15 cellular contexts compared by ENCODE assay signal in genomic region chr12:4518106-4518728, GRCh38. TPM values are rescaled to one million over a fixed set of nuclear protein-coding genes. Genes with fewer than 3 reads are reported as not detected.
DNase-seq lines count a peak whose midpoint lies in the region; ATAC-seq, FAIRE-seq and TF ChIP-seq lines count a peak whose summit lies in the region.
"Had no signal": no experiment of that assay in that cellular context is flagged by ENCODE, and none has a peak within 500 bp of the region (broad histone marks: within the 10 kb centered on the region; RNA-seq: fewer than 3 reads in every experiment).

No MANE protein-coding gene starts in this region.

- FAIRE-seq in A549 (lab: Jason Lieb, UNC) (no peak), GM12892 (lab: Jason Lieb, UNC) (no peak)
- FAIRE-seq: islet of Langerhans had no signal

- no peak for TF ChIP-seq EP300 in A549 (IDR thresholded peaks at IDR 0.05)

- no peaks in the 10 kb centered on the region for H3K27me3 ChIP-seq in left lung
- H3K27me3 ChIP-seq: esophagus squamous epithelium had no signal

- H3K4me3 ChIP-seq in A549 (no peak overlapping the region), HEK293 (ENCODE audit: low read depth, low read length) (no peak overlapping the region), left lung (no peak overlapping the region)
- H3K4me3 ChIP-seq: esophagus squamous epithelium, prostate gland had no signal

- ATAC-seq in A549 (no peak), left lung (no peak)

- peak in 1 of 2 experiments; percentile 20 for DNase-seq in A549 (ENCODE audit: low read depth in 1 of 2, low spot score in 1 of 2)
- DNase-seq in SW 1271 (lab: John Stamatoyannopoulos, UW), result peak; percentile 54 to 81
- peak; percentile 47 for DNase-seq in fibroblast of peridontal ligament (ENCODE audit: extremely low read depth)
- no peak for DNase-seq in stimulated activated CD8-positive, alpha-beta memory T cell treated with anti-CD3 and anti-CD28 coated beads, Interleukin-4, amount 100 ng/mL, for 48 hours
- DNase-seq in GM12892 (ENCODE audit: insufficient read length), result no peak
- DNase-seq in NCI-H1092 (lab: John Stamatoyannopoulos, UW), result no peak
- no peak for DNase-seq in left lung
- DNase-seq: activated CD4-positive, alpha-beta T cell treated with anti-CD3 and anti-CD28 coated beads, Interleukin-2, amount 50 U/mL, for 48 hours; activated effector memory CD4-positive, alpha-beta T cell treated with Interleukin-2 at 50 U/mL for 16 hours; esophagus squamous epithelium; MM.1S; stimulated activated CD4-positive, alpha-beta T cell treated with anti-CD3 and anti-CD28 coated beads, Interleukin-2, amount 100 ng/mL, for 24 hours had no signal

- H3K9me3 ChIP-seq in A549 (no peaks in the 10 kb centered on the region), HEK293 (ENCODE audit: control insufficient read depth, insufficient read depth, low read depth, low read length) (no peaks in the 10 kb centered on the region), left lung (no peaks in the 10 kb centered on the region)
- H3K9me3 ChIP-seq: esophagus squamous epithelium, prostate gland had no signal

- H3K36me3 ChIP-seq in HEK293 (ENCODE audit: control insufficient read depth in 2 of 2, insufficient read depth in 1 of 2, low read length in 2 of 2) (peaks cover 19 to 40% of the 10 kb centered on the region in 2 experiments), left lung (peaks cover 0 to 61% of the 10 kb centered on the region in 2 donors)
- H3K36me3 ChIP-seq: prostate gland had no signal

- TF ChIP-seq POLR2A in A549 (IDR thresholded peaks at IDR 0.05; ENCODE audit: low read length) (no peak), GM12892 (IDR thresholded peaks at IDR 0.05; ENCODE audit: low read depth, low read length) (no peak)

- H3K4me1 ChIP-seq in A549 (peaks cover 6% of the 10 kb centered on the region; the same call in 1 of the 3 replicates), HEK293 (ENCODE audit: control insufficient read depth, insufficient read depth, low read length) (no peaks in the 10 kb centered on the region), left lung (no peaks in the 10 kb centered on the region)
- H3K4me1 ChIP-seq: esophagus squamous epithelium, prostate gland had no signal

- CTCF ChIA-PET in A549 (lab: Yijun Ruan, JAX) (interaction anchor here (1.8 to 2.0 kb wide), 2 partner anchors 13 to 74 kb away, joined by 3 to 4 read pairs; no protein-coding TSS in a partner anchor), HEK293 (lab: Yijun Ruan, JAX) (interaction anchor here (1.1 to 2.2 kb wide), 2 partner anchors 8 to 98 kb away, joined by 3 to 5 read pairs; no protein-coding TSS in a partner anchor)

- H3K27ac ChIP-seq in A549 (no peak overlapping the region; a peak in 1 of 6 replicates), HEK293 (ENCODE audit: extremely low read depth, low read depth, low read length) (no peak overlapping the region), left lung (no peak overlapping the region)
- H3K27ac ChIP-seq: esophagus squamous epithelium, prostate gland had no signal

- POLR2A ChIA-PET in A549 (lab: Yijun Ruan, JAX) (interaction anchor here (0.5 kb wide), 1 partner anchor 167 kb away, joined by 3 read pairs; no protein-coding TSS in a partner anchor), HEK293 (lab: Yijun Ruan, JAX) (no interaction called here)

- TF ChIP-seq CTCF in A549 (IDR thresholded peaks at IDR 0.05) (no peak), HEK293 (tag by site-specific recombination; IDR thresholded peaks at IDR 0.05) (no peak), left lung (IDR thresholded peaks at IDR 0.05) (no peak)

- TF ChIP-seq RAD21 in A549 (conservative IDR thresholded peaks at IDR 0.05 in 1 of 2, IDR thresholded peaks at IDR 0.05 in 1 of 2), result no peak

- WGBS in A549 (ENCODE audit: missing lambda C conversion rate), result 60% methylated on average over 5 of the region's 5 CpGs

- intact Hi-C loops in left lung (cut with DNase I), result no loop called here

- no peak overlapping the region for H3K4me2 ChIP-seq in A549

TF ChIP-seq in A549, 52 proteins besides CTCF, POLR2A, EP300 and RAD21:
- no peak for TF ChIP-seq FOSL2 (IDR thresholded peaks at IDR 0.05)
- TF ChIP-seq FOSL2 (CRISPR knock-in tag; IDR thresholded peaks at IDR 0.05), result peak; percentile 55; the same call in 1 of the 2 replicates
- no peak for TF ChIP-seq ATOH8 (CRISPR knock-in tag; IDR thresholded peaks at IDR 0.05; ENCODE audit: low read depth)

TF ChIP-seq in HEK293, 187 proteins besides CTCF, POLR2A, EP300 and RAD21 (continues in another document):
- TF ChIP-seq HOXC10 (CRISPR knock-in tag; IDR thresholded peaks at IDR 0.05) (no peak), GLIS1 (tag by site-specific recombination; IDR thresholded peaks at IDR 0.05) (peak; percentile 84), ZBTB17 (tag by site-specific recombination; IDR thresholded peaks at IDR 0.05) (0 out of 2 replicates have a peak, but pooled peaks have one; percentile 14), SCRT2 (tag by site-specific recombination; IDR thresholded peaks at IDR 0.05) (no peak), ZBTB44 (tag by site-specific recombination; IDR thresholded peaks at IDR 0.05) (0 out of 2 replicates have a peak, but pooled peaks have one; percentile 57), KLF8 (tag by site-specific recombination; IDR thresholded peaks at IDR 0.05) (peak; percentile 34; the same call in 1 of the 2 replicates), ZNF629 (tag by site-specific recombination; IDR thresholded peaks at IDR 0.05) (peak; percentile 29; the same call in 1 of the 2 replicates), PRDM6 (tag by site-specific recombination; IDR thresholded peaks at IDR 0.05) (peak; percentile 80), ZBTB26 (tag by site-specific recombination; optimal IDR thresholded peaks at IDR 0.05) (no peak), BCL11A (tag by site-specific recombination; IDR thresholded peaks at IDR 0.05; ENCODE audit: low read depth) (peak; percentile 67)

RNA-seq across cellular contexts. Expression of gene RAD51AP1, which starts 20.5 kb away (rescaled TPM):
- polyA plus RNA-seq in A549 (2011; rRNA removed), result 28.8 and 56.7 TPM in 2 replicates
- polyA plus RNA-seq in A549 (2012; cell fraction: cytosol; rRNA removed), result 12.9 and 15.3 TPM in 2 replicates
- 7.8 and 11.0 TPM in 2 replicates for polyA plus RNA-seq in A549 (2012; cell fraction: nucleus; rRNA removed)
- 26.5 to 32.1 TPM (median 30.6 TPM) in 3 replicates for polyA plus RNA-seq in A549 (2017; fragmentation: RNase III; extraction: RNeasy Plus Mini Kit Qiagen cat#74134 plus additional on column Dnase treatment)
- 5.6 and 6.0 TPM in 2 replicates for polyA minus RNA-seq in A549 (2011; rRNA and poly(A)+ RNA removed)
- 34.1 TPM for polyA plus RNA-seq in GM12892 (2012; ENCODE audit: missing spikeins)
- 1 to 10 TPM; 7.5 TPM for total RNA-seq in left lung

RNA-seq across cellular contexts. Expression of gene DYRK4, which starts 43.8 kb away (rescaled TPM):
- polyA plus RNA-seq in A549 (2011; rRNA removed), result 84.5 and 90.6 TPM in 2 replicates
- 50.5 and 50.7 TPM in 2 replicates for polyA plus RNA-seq in A549 (2012; cell fraction: cytosol; rRNA removed)
- 21.6 and 27.6 TPM in 2 replicates for polyA plus RNA-seq in A549 (2012; cell fraction: nucleus; rRNA removed)
- 36.5 to 42.7 TPM (median 40.3 TPM) in 3 replicates for polyA plus RNA-seq in A549 (2017; fragmentation: RNase III; extraction: RNeasy Plus Mini Kit Qiagen cat#74134 plus additional on column Dnase treatment)
- polyA minus RNA-seq in A549 (2011; rRNA and poly(A)+ RNA removed), result 28.1 and 34.4 TPM in 2 replicates
- 34.0 TPM for polyA plus RNA-seq in GM12892 (2012; ENCODE audit: missing spikeins)
- 10 to 100 TPM; 35.0 to 36.2 TPM for total RNA-seq in left lung

Comparison
In these comparisons a context has a peak if more than half of its experiments do, and no peak if none do; other contexts are left out.
1. DNase-seq: peak in SW 1271 (2 of 2) and fibroblast of peridontal ligament (single experiment); none in stimulated activated CD8-positive, alpha-beta memory T cell treated with anti-CD3 and anti-CD28 coated beads, Interleukin-4, amount 100 ng/mL, for 48 hours (single experiment), GM12892 (single experiment), NCI-H1092 (single experiment) and left lung (0 of 2).